In genomic region chr19:6738726-6739389, GRCh38 we compare ENCODE assay signal across 8 cellular contexts. TPM values are rescaled to one million over a fixed set of nuclear protein-coding genes. Genes with fewer than 3 reads are reported as not detected.
DNase-seq lines count a peak whose midpoint lies in the region; ATAC-seq and TF ChIP-seq lines count a peak whose summit lies in the region.

No MANE protein-coding gene starts in this region.

- H3K36me3 ChIP-seq in esophagus (ENCODE audit: control insufficient read depth in 2 of 2, insufficient read depth in 2 of 2, low read length in 1 of 2), result peaks cover 0 to 11% of the 10 kb centered on the region in 2 donors
- H3K36me3 ChIP-seq in neutrophil, result peaks cover 12% of the 10 kb centered on the region

- peak; percentile 22 for DNase-seq in NCI-H748 (lab: John Stamatoyannopoulos, UW; ENCODE audit: unreplicated experiment)
- no peak for DNase-seq in NCI-H748 treated with DMSO at 0.1 percent for 48 hours (lab: John Stamatoyannopoulos, UW)
- DNase-seq in activated CD4-positive, alpha-beta T cell treated with anti-CD3 and anti-CD28 coated beads, Interleukin-2, amount 10 ng/mL, durations not matched to agents 24 days and 14 days, result no peak
- no peak for DNase-seq in UCSD-AML1 (lab: John Stamatoyannopoulos, UW; ENCODE audit: unreplicated experiment)

- H3K27me3 ChIP-seq in esophagus (ENCODE audit: control insufficient read depth in 1 of 2, insufficient read depth in 2 of 2, low read length in 2 of 2) (no peaks in the 10 kb centered on the region), neutrophil (peaks cover 38% of the 10 kb centered on the region)

- intact Hi-C loops in activated CD4-positive, alpha-beta T cell treated with anti-CD3 and anti-CD28 coated beads, Interleukin-2, amount 10 ng/mL, durations not matched to agents 24 days and 14 days (cut with micrococcal nuclease), result loop anchor here (1.0 to 5.0 kb wide), 7 partner anchors 14 to 1203 kb away; partner anchors contain the start of genes PET100, SH2D3A, TIMM44 and TNFSF9

- H3K4me3 ChIP-seq in esophagus (ENCODE audit: low read depth in 1 of 2, low read length in 2 of 2) (peak overlapping the region; percentile 40 to 89), neutrophil (ENCODE audit: low read depth in 1 of 2, low read length in 1 of 2) (peak overlapping the region; percentile 27 to 99)

- no peak for ATAC-seq in HG03439 (IDR thresholded peaks at IDR 0.05; ENCODE audit: unreplicated experiment)
- no peak for ATAC-seq in GM21360 (IDR thresholded peaks at IDR 0.05; ENCODE audit: unreplicated experiment)

- H3K9me3 ChIP-seq in esophagus (ENCODE audit: control insufficient read depth in 2 of 2, insufficient read depth in 1 of 2, low read depth in 1 of 2, low read length in 1 of 2) (no peaks in the 10 kb centered on the region), neutrophil (no peaks in the 10 kb centered on the region)

- H3K36me3 Mint-ChIP-seq in activated CD4-positive, alpha-beta T cell treated with anti-CD3 and anti-CD28 coated beads, Interleukin-2, amount 10 ng/mL, durations not matched to agents 24 days and 14 days (ENCODE audit: low read depth), result peaks cover 28% of the 10 kb centered on the region

- no peaks in the 10 kb centered on the region for H3K9me3 Mint-ChIP-seq in activated CD4-positive, alpha-beta T cell treated with anti-CD3 and anti-CD28 coated beads, Interleukin-2, amount 10 ng/mL, durations not matched to agents 24 days and 14 days

- H3K4me1 ChIP-seq in esophagus (ENCODE audit: control insufficient read depth in 2 of 2, insufficient read depth in 2 of 2, low read length in 1 of 2) (peaks cover 0 to 3% of the 10 kb centered on the region in 2 donors), neutrophil (ENCODE audit: control insufficient read depth in 1 of 2, insufficient read depth in 1 of 2, low read depth in 1 of 2, low read length in 1 of 2) (peaks cover 53 to 59% of the 10 kb centered on the region in 2 experiments)

- H3K4me3 Mint-ChIP-seq in activated CD4-positive, alpha-beta T cell treated with anti-CD3 and anti-CD28 coated beads, Interleukin-2, amount 10 ng/mL, durations not matched to agents 24 days and 14 days, result peak overlapping the region; percentile 98

- H3K27me3 Mint-ChIP-seq in activated CD4-positive, alpha-beta T cell treated with anti-CD3 and anti-CD28 coated beads, Interleukin-2, amount 10 ng/mL, durations not matched to agents 24 days and 14 days, result no peaks in the 10 kb centered on the region

- TF ChIP-seq CTCF in neutrophil (IDR thresholded peaks at IDR 0.05), result no peak

- peaks cover 36% of the 10 kb centered on the region for H3K4me1 Mint-ChIP-seq in activated CD4-positive, alpha-beta T cell treated with anti-CD3 and anti-CD28 coated beads, Interleukin-2, amount 10 ng/mL, durations not matched to agents 24 days and 14 days

- peak overlapping the region; percentile 99 for H3K27ac Mint-ChIP-seq in activated CD4-positive, alpha-beta T cell treated with anti-CD3 and anti-CD28 coated beads, Interleukin-2, amount 10 ng/mL, durations not matched to agents 24 days and 14 days

- 11 to 14% methylated on average over 26 of the region's 26 CpGs for WGBS in esophagus, 2 donors

- peak overlapping the region; percentile 92 to 99 for H3K27ac ChIP-seq in esophagus (ENCODE audit: low read depth in 2 of 2, low read length in 1 of 2)
- H3K27ac ChIP-seq in neutrophil, result peak overlapping the region; percentile 91

RNA-seq across cellular contexts. Expression of gene TRIP10, which starts 0.6 kb away (rescaled TPM):
- 66.3 and 67.7 TPM in 2 replicates for total RNA-seq in activated CD4-positive, alpha-beta T cell treated with anti-CD3 and anti-CD28 coated beads, Interleukin-2, amount 10 ng/mL, durations not matched to agents 24 days and 14 days
- polyA plus RNA-seq in esophagus, result 100 to 1,000 TPM; 191 to 519 TPM

RNA-seq across cellular contexts. Expression of gene GPR108, which starts 1.5 kb away (rescaled TPM):
- 97.7 and 107 TPM in 2 replicates for total RNA-seq in activated CD4-positive, alpha-beta T cell treated with anti-CD3 and anti-CD28 coated beads, Interleukin-2, amount 10 ng/mL, durations not matched to agents 24 days and 14 days
- polyA plus RNA-seq in esophagus, result 10 to 100 TPM; 55.8 to 93.8 TPM

RNA-seq across cellular contexts. Expression of gene C3, which starts 18.4 kb away (rescaled TPM):
- 4.8 and 5.3 TPM in 2 replicates for total RNA-seq in activated CD4-positive, alpha-beta T cell treated with anti-CD3 and anti-CD28 coated beads, Interleukin-2, amount 10 ng/mL, durations not matched to agents 24 days and 14 days
- polyA plus RNA-seq in esophagus, result 100 to 1,000 TPM in 1 of 2 donors, 10 to 100 TPM in 1; 25.6 to 137 TPM

RNA-seq across cellular contexts. Expression of gene SH2D3A, which starts 28.4 kb away (rescaled TPM):
- 9.8 and 11.0 TPM in 2 replicates for total RNA-seq in activated CD4-positive, alpha-beta T cell treated with anti-CD3 and anti-CD28 coated beads, Interleukin-2, amount 10 ng/mL, durations not matched to agents 24 days and 14 days
- 10 to 100 TPM; 29.6 to 48.7 TPM for polyA plus RNA-seq in esophagus

RNA-seq across cellular contexts. Expression of gene VAV1, which starts 33.6 kb away (rescaled TPM):
- total RNA-seq in activated CD4-positive, alpha-beta T cell treated with anti-CD3 and anti-CD28 coated beads, Interleukin-2, amount 10 ng/mL, durations not matched to agents 24 days and 14 days, result 75.3 and 78.9 TPM in 2 replicates
- polyA plus RNA-seq in esophagus, result 1 to 10 TPM; 1.3 to 8.4 TPM
